9 cellular contexts compared by ENCODE assay signal in the genomic region with DNA sequence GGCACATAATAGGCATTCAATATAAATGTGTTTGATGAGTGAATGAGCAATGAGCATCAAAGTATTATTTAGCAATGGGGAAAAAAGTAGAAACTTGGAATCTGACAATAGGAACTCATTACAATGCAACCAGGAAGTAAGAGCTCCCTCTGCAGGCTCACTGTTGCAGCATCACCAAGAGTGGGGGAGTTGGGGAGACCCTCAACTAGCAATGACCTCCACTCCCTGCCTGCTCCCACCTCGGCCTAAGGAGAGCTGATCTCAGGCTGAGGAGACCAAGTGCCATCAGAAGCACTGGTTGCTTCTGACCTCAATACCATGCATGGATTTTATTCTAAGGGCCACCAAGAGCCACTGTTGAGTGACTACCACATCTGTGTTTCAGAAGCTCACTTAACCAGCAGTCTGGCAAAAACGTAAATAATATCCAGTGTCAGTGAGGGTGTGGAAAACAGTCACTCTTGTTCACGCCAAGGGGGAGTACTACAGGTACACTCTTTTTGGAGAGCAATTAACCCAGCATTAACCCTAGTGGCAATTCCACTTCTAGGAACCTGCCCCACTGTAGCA. TPM values are rescaled to one million over a fixed set of nuclear protein-coding genes. Genes with fewer than 3 reads are reported as not detected.
DNase-seq lines count a peak whose midpoint lies in the region; ATAC-seq, FAIRE-seq and TF ChIP-seq lines count a peak whose summit lies in the region.
"Had no signal": no experiment of that assay in that cellular context is flagged by ENCODE, and none has a peak within 500 bp of the region (broad histone marks: within the 10 kb centered on the region; RNA-seq: fewer than 3 reads in every experiment).

No MANE protein-coding gene starts in this region.

- CTCF ChIA-PET in activated CD8-positive, alpha-beta memory T cell treated with anti-CD3 and anti-CD28 coated beads, Interleukin-2, amount 10 ng/mL, durations not matched to agents 7 days and 5 days (lab: Charles Lee) = interaction anchor here (0.6 to 4.1 kb wide), 11 partner anchors 9 to 602 kb away, joined by 3 to 27 read pairs (median 4); a partner anchor contains a TSS

- no peak for TF ChIP-seq POLR2A in H54 (IDR thresholded peaks at IDR 0.05; ENCODE audit: low read depth, low read length)

- H3K4me1 Mint-ChIP-seq in T-helper 2 cell treated with Interferon-gamma antibody and Interleukin-4, amounts not matched to agents 5 μg/mL and 100 μg/mL, for 36 hours (ENCODE audit: low read depth) = peaks cover 42% of the 10 kb centered on the region
- H3K4me1 Mint-ChIP-seq in activated CD8-positive, alpha-beta memory T cell treated with anti-CD3 and anti-CD28 coated beads, Interleukin-2, amount 10 ng/mL, durations not matched to agents 7 days and 5 days = peaks cover 45% of the 10 kb centered on the region

- TF ChIP-seq CTCF in AG10803 (conservative IDR thresholded peaks at IDR 0.05; ENCODE audit: low read length) (peak; percentile 51), GM12874 (IDR thresholded peaks at IDR 0.05; ENCODE audit: insufficient read depth, low read depth, low read length) (peak; percentile 75)

- no peak overlapping the region for H3K4me3 Mint-ChIP-seq in T-helper 2 cell treated with Interferon-gamma antibody and Interleukin-4, amounts not matched to agents 5 μg/mL and 100 μg/mL, for 36 hours
- no peak overlapping the region for H3K4me3 Mint-ChIP-seq in activated CD8-positive, alpha-beta memory T cell treated with anti-CD3 and anti-CD28 coated beads, Interleukin-2, amount 10 ng/mL, durations not matched to agents 7 days and 5 days

- peak overlapping the region; percentile 55 for H3K27ac Mint-ChIP-seq in T-helper 2 cell treated with Interferon-gamma antibody and Interleukin-4, amounts not matched to agents 5 μg/mL and 100 μg/mL, for 36 hours
- no peak overlapping the region for H3K27ac Mint-ChIP-seq in activated CD8-positive, alpha-beta memory T cell treated with anti-CD3 and anti-CD28 coated beads, Interleukin-2, amount 10 ng/mL, durations not matched to agents 7 days and 5 days

- no peak for ATAC-seq in activated CD8-positive, alpha-beta memory T cell treated with anti-CD3 and anti-CD28 coated beads, Interleukin-2, amount 10 ng/mL, durations not matched to agents 7 days and 5 days
- no peak for ATAC-seq in GM18873 (IDR thresholded peaks at IDR 0.05; ENCODE audit: low FRiP score, unreplicated experiment)

- H3K4me3 ChIP-seq in AG10803 (ENCODE audit: low read length) = no peak overlapping the region
- H3K4me3 ChIP-seq: prostate gland had no signal

- H3K9me3 Mint-ChIP-seq in T-helper 2 cell treated with Interferon-gamma antibody and Interleukin-4, amounts not matched to agents 5 μg/mL and 100 μg/mL, for 36 hours = no peaks in the 10 kb centered on the region
- no peaks in the 10 kb centered on the region for H3K9me3 Mint-ChIP-seq in activated CD8-positive, alpha-beta memory T cell treated with anti-CD3 and anti-CD28 coated beads, Interleukin-2, amount 10 ng/mL, durations not matched to agents 7 days and 5 days (ENCODE audit: low read depth)

- no peaks in the 10 kb centered on the region for H3K27me3 Mint-ChIP-seq in T-helper 2 cell treated with Interferon-gamma antibody and Interleukin-4, amounts not matched to agents 5 μg/mL and 100 μg/mL, for 36 hours (ENCODE audit: low read depth)
- no peaks in the 10 kb centered on the region for H3K27me3 Mint-ChIP-seq in activated CD8-positive, alpha-beta memory T cell treated with anti-CD3 and anti-CD28 coated beads, Interleukin-2, amount 10 ng/mL, durations not matched to agents 7 days and 5 days

- FAIRE-seq in H54 (lab: Jason Lieb, UNC) = no peak

- peaks cover 17% of the 10 kb centered on the region for H3K36me3 Mint-ChIP-seq in T-helper 2 cell treated with Interferon-gamma antibody and Interleukin-4, amounts not matched to agents 5 μg/mL and 100 μg/mL, for 36 hours (ENCODE audit: low read depth)
- peaks cover 12% of the 10 kb centered on the region for H3K36me3 Mint-ChIP-seq in activated CD8-positive, alpha-beta memory T cell treated with anti-CD3 and anti-CD28 coated beads, Interleukin-2, amount 10 ng/mL, durations not matched to agents 7 days and 5 days

- DNase-seq in AG10803 (ENCODE audit: low read depth) (no peak), iPS-NIHi11 (ENCODE audit: low spot score) (peak; percentile 63), midbrain (lab: John Stamatoyannopoulos, UW) (no peak), H54 (ENCODE audit: insufficient read length, low spot score) (no peak)
- DNase-seq in T-helper 2 cell treated with Interferon-gamma antibody and Interleukin-4, amounts not matched to agents 5 μg/mL and 100 μg/mL, for 36 hours (ENCODE audit: low spot score) = no peak
- DNase-seq in activated CD8-positive, alpha-beta memory T cell treated with anti-CD3 and anti-CD28 coated beads, Interleukin-2, amount 10 ng/mL, durations not matched to agents 7 days and 5 days = no peak

RNA-seq across cellular contexts. Expression of a gene that starts 8.0 kb away (rescaled TPM):
- 100 to 1,000 TPM; 204 to 258 TPM for total RNA-seq in activated CD8-positive, alpha-beta memory T cell treated with anti-CD3 and anti-CD28 coated beads, Interleukin-2, amount 10 ng/mL, durations not matched to agents 7 days and 5 days

RNA-seq across cellular contexts. Expression of a gene that starts 28.3 kb away (rescaled TPM):
- total RNA-seq in activated CD8-positive, alpha-beta memory T cell treated with anti-CD3 and anti-CD28 coated beads, Interleukin-2, amount 10 ng/mL, durations not matched to agents 7 days and 5 days = 10 to 100 TPM; 20.9 to 25.7 TPM
